ENCODE assay signal across 1 cellular context in the genomic region with DNA sequence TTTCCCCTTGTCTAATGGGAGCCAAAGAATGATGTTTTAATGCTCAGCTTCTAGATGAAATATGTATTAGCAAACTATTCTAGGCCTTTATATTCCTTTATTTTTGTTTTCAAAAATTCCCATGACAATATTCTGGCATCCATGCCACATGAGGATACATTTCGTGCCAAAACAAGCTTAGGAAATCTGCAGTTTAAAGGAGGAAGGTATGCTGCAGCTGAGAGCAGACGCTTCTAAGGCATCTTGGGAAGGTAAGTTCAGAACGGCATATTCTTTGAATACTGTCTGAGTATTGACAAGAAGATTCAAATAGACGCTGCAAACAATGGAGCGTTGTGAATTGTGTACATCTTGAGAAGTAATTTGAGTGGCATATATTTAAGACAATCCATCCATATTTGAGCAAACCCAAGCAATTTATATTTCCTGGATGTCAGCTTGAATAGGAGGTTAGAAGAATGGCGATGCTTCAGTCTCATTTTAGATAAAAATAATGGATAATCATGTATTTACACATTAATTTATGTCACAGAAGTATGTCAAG.
TF ChIP-seq lines count a peak whose summit lies in the region.

No MANE protein-coding gene starts in this region.

TF ChIP-seq in endothelial cell of umbilical vein, 7 proteins besides CTCF, POLR2A, EP300 and RAD21:
- no peak for TF ChIP-seq EZH2 (IDR thresholded peaks at IDR 0.05; ENCODE audit: borderline replicate concordance, low read depth, low read length, severe bottlenecking)
- no peak for TF ChIP-seq MYC (IDR thresholded peaks at IDR 0.05; ENCODE audit: low read depth, low read length)
- no peak for TF ChIP-seq JUN (IDR thresholded peaks at IDR 0.05; ENCODE audit: borderline replicate concordance, insufficient read depth, insufficient read length, low read depth)
- no peak for TF ChIP-seq GATA2 (IDR thresholded peaks at IDR 0.05; ENCODE audit: insufficient read depth, insufficient read length, low read depth, low read length)
- no peak for TF ChIP-seq POLR2AphosphoS5 (IDR thresholded peaks at IDR 0.05; ENCODE audit: insufficient read depth, low read depth, low read length)
- no peak for TF ChIP-seq FOS (IDR thresholded peaks at IDR 0.05; ENCODE audit: borderline replicate concordance, insufficient read depth, low read length)
- TF ChIP-seq, protein P1, sequence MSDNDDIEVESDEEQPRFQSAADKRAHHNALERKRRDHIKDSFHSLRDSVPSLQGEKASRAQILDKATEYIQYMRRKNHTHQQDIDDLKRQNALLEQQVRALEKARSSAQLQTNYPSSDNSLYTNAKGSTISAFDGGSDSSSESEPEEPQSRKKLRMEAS (IDR thresholded peaks at IDR 0.05; ENCODE audit: insufficient read depth, insufficient read length) = no peak
TF ChIP-seq in endothelial cell of umbilical vein: peak in this region for 0.
